8 cellular contexts compared by ENCODE assay signal in genomic region chr10:16816830-16817124, GRCh38. TPM values are rescaled to one million over a fixed set of nuclear protein-coding genes. Genes with fewer than 3 reads are reported as not detected.
DNase-seq lines count a peak whose midpoint lies in the region; ATAC-seq and TF ChIP-seq lines count a peak whose summit lies in the region.

No MANE protein-coding gene starts in this region.

- no peak for TF ChIP-seq CTCF in mammary epithelial cell (conservative IDR thresholded peaks at IDR 0.05 in 1 of 2, IDR thresholded peaks at IDR 0.05 in 1 of 2; ENCODE audit: extremely low read depth in 1 of 2, insufficient read depth in 1 of 2, low read depth in 1 of 2, low read length in 2 of 2)
- no peak for TF ChIP-seq CTCF in uterus (IDR thresholded peaks at IDR 0.05)

- peak overlapping the region; percentile 64 to 92 for H3K18ac ChIP-seq in mesenchymal stem cell (ENCODE audit: low read depth in 1 of 2, low read length in 2 of 2)

- peak overlapping the region in 1 of 2 experiments; percentile 53 for H3K14ac ChIP-seq in mesenchymal stem cell (ENCODE audit: low read length in 2 of 2)

- H3K27me3 ChIP-seq in mammary epithelial cell (ENCODE audit: insufficient read depth, low read length) (no peaks in the 10 kb centered on the region), mesenchymal stem cell (ENCODE audit: control insufficient read depth in 1 of 2, insufficient read depth in 1 of 2, low read length in 2 of 2) (no peaks in the 10 kb centered on the region), uterus (no peaks in the 10 kb centered on the region)

- intact Hi-C loops in Right ventricle myocardium superior (cut with DNase I) = no loop called here
- intact Hi-C loops in left ventricle myocardium superior (cut with micrococcal nuclease) = no loop called here
- intact Hi-C loops in mammary epithelial cell (cut with micrococcal nuclease) = no loop called here
- intact Hi-C loops in uterus (cut with DNase I; ENCODE audit: low total_unique reads) = no loop called here

- peak overlapping the region in 1 of 2 experiments; percentile 11 for H2BK12ac ChIP-seq in mesenchymal stem cell (ENCODE audit: low read length in 2 of 2)

- TF ChIP-seq POLR2A in uterus (IDR thresholded peaks at IDR 0.05) = no peak

- H3K9ac ChIP-seq in mammary epithelial cell (ENCODE audit: insufficient read depth, low read length) = peak overlapping the region; percentile 80
- H3K9ac ChIP-seq in mesenchymal stem cell (ENCODE audit: low read length) = peak overlapping the region; percentile 91

- dilution Hi-C loops in mammary epithelial cell (cut with HindIII; ENCODE audit: low sequenced_read_pairs) = no loop called here

- H3K36me3 ChIP-seq in mammary epithelial cell (ENCODE audit: insufficient read depth, low read length) (no peaks in the 10 kb centered on the region), mesenchymal stem cell (ENCODE audit: control insufficient read depth in 1 of 2, insufficient read depth in 2 of 2, low read depth in 1 of 2, low read length in 2 of 2) (peaks cover 0 to 30% of the 10 kb centered on the region in 2 experiments), uterus (no peaks in the 10 kb centered on the region)

- peaks cover 48% of the 10 kb centered on the region for H3K79me2 ChIP-seq in mammary epithelial cell (ENCODE audit: insufficient read depth, low read length)

- no peak overlapping the region for H4K91ac ChIP-seq in mesenchymal stem cell (ENCODE audit: low read length)

- H3K4me1 ChIP-seq in mammary epithelial cell (ENCODE audit: insufficient read depth, low read length) (peaks cover 16% of the 10 kb centered on the region), mesenchymal stem cell (ENCODE audit: control insufficient read depth, insufficient read depth, low read depth, low read length) (peaks cover 8% of the 10 kb centered on the region), uterus (peaks cover 0 to 6% of the 10 kb centered on the region in 2 donors)

- H3K9me3 ChIP-seq in mammary epithelial cell (replicated peaks; ENCODE audit: insufficient read depth, low read length) (peaks cover 3% of the 10 kb centered on the region), mesenchymal stem cell (ENCODE audit: control insufficient read depth, low read length) (peaks cover 5% of the 10 kb centered on the region), uterus (no peaks in the 10 kb centered on the region)

- BruUV-seq in mammary epithelial cell (replicated peaks; lab: Mats Ljungman, UMichigan) = TSS peak; percentile 31

- peak overlapping the region; percentile 59 for H3K27ac ChIP-seq in mammary epithelial cell (ENCODE audit: insufficient read depth, low read depth, low read length)
- H3K27ac ChIP-seq in mesenchymal stem cell (ENCODE audit: low read length, poor library complexity, severe bottlenecking) = peak overlapping the region; percentile 75
- peak overlapping the region; percentile 74 to 78 for H3K27ac ChIP-seq in uterus

- H3K4me3 ChIP-seq in mammary epithelial cell (replicated peaks in 1 of 3; ENCODE audit: insufficient read depth in 1 of 3, low read depth in 2 of 3, low read length in 3 of 3) (peak overlapping the region; percentile 71 to 90 (median 82)), mesenchymal stem cell (ENCODE audit: insufficient read depth in 1 of 2, low read depth in 1 of 2, low read length in 2 of 2) (peak overlapping the region; percentile 90 to 91), uterus (peak overlapping the region; percentile 81 to 93)

- peak overlapping the region; percentile 66 for H2BK120ac ChIP-seq in mesenchymal stem cell (ENCODE audit: low read depth, low read length)

- H2BK15ac ChIP-seq in mesenchymal stem cell (ENCODE audit: low read depth, poor library complexity, severe bottlenecking) = no peak overlapping the region

- ATAC-seq in Right ventricle myocardium superior (ENCODE audit: poor library complexity) (peak; percentile 18), left ventricle myocardium superior (no peak), HG02798 (IDR thresholded peaks at IDR 0.05; ENCODE audit: poor library complexity, unreplicated experiment) (no peak)

- in situ Hi-C loops in mammary epithelial cell (cut with MboI; ENCODE audit: low sequenced_read_pairs in 2 of 2) = no loop called here

- H4K8ac ChIP-seq in mesenchymal stem cell (ENCODE audit: low read length) = peak overlapping the region; percentile 57

- H2BK5ac ChIP-seq in mesenchymal stem cell (ENCODE audit: low read depth, low read length, poor library complexity, severe bottlenecking) = peak overlapping the region; percentile 20

- H2AK5ac ChIP-seq in mesenchymal stem cell (ENCODE audit: low read length, severe bottlenecking) = no peak overlapping the region

- peak overlapping the region in 1 of 2 experiments; percentile 0 for H3K4ac ChIP-seq in mesenchymal stem cell (ENCODE audit: low read depth in 1 of 2, low read length in 2 of 2)

- peak overlapping the region; percentile 89 for H2AFZ ChIP-seq in mammary epithelial cell (ENCODE audit: low read depth, low read length)
- peak overlapping the region; percentile 59 for H2AFZ ChIP-seq in mesenchymal stem cell (ENCODE audit: low read depth, low read length)

- CTCF ChIA-PET in mammary epithelial cell (lab: Charles Lee; ENCODE audit: low non-redundant PET) = no interaction called here

- 0% methylated on average over 3 of the region's 12 CpGs for WGBS in mammary epithelial cell (ENCODE audit: low coverage, missing lambda C conversion rate)
- 7% methylated on average over 11 of the region's 12 CpGs for WGBS in mesenchymal stem cell

- H4K20me1 ChIP-seq in mammary epithelial cell (ENCODE audit: insufficient read depth, low read length) = no peaks in the 10 kb centered on the region

- H3K4me2 ChIP-seq in mammary epithelial cell (ENCODE audit: insufficient read depth, low read depth, low read length) (peak overlapping the region; percentile 90), mesenchymal stem cell (ENCODE audit: low read length, poor library complexity, severe bottlenecking) (peak overlapping the region; percentile 84)

- H3K79me1 ChIP-seq in mesenchymal stem cell (replicated peaks; ENCODE audit: low read length, poor library complexity, severe bottlenecking) = peaks cover 14% of the 10 kb centered on the region

- no peak overlapping the region for H3K23ac ChIP-seq in mesenchymal stem cell (ENCODE audit: low read length in 2 of 2)

- DNase-seq in Right ventricle myocardium superior = no peak
- DNase-seq in left ventricle myocardium superior = no peak
- no peak for DNase-seq in mammary epithelial cell
- DNase-seq in mesenchymal stem cell = no peak
- no peak for DNase-seq in uterus
- no peak for DNase-seq in SHP77 treated with DMSO at 0.1 percent for 48 hours (lab: John Stamatoyannopoulos, UW)
- DNase-seq in NCI-H226 = no peak

RNA-seq across cellular contexts. Expression of gene RSU1, which starts 0.4 kb away (rescaled TPM):
- total RNA-seq in Right ventricle myocardium superior (49.4 TPM), left ventricle myocardium superior (58.8 TPM), mammary epithelial cell (10 to 100 TPM; 76.5 to 89.7 TPM), uterus (10 to 100 TPM; 40.5 to 95.4 (median 65.2) TPM)
- 109 TPM for polyA plus RNA-seq in mammary epithelial cell
- polyA minus RNA-seq in mammary epithelial cell = 55.5 TPM
- 143 TPM for polyA plus RNA-seq in mesenchymal stem cell (2013, experiment 1 of 2)
- 145 TPM for polyA plus RNA-seq in mesenchymal stem cell (2013, experiment 2 of 2)
